11 cellular contexts compared by ENCODE assay signal in the genomic region with DNA sequence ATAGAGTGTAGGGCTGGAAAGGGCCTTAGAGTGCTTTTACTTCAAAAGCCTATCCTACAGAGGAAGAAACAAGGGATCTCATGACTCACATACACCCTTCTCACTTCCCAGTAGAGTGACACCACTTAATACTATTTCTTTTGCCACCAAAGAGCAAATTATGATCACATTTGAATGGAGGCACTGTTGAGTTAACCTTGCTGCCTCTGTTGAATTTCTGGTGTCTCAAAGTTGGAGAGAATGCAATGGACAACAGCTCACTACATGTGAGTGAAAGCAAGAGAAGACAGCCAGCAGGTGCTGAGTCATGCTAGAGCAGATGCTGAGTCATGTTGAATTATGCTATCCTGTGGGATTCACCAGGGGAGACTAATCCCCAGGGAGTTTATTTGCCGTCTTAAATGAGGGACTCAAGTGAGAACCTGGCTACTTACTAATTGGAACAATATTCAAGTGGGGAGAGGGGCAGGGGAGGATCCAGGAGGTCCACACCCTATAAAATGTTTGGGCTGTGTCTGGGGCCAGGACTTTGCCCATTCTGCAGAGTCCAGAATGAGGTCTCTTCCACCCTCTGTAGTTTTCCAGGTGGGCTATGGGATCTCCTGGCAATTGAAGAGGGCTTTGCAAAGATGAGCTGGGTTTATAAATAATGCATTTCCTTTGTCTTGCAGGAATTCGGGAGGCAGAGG. TPM values are rescaled to one million over a fixed set of nuclear protein-coding genes. Genes with fewer than 3 reads are reported as not detected.
DNase-seq lines count a peak whose midpoint lies in the region; ATAC-seq, FAIRE-seq and TF ChIP-seq lines count a peak whose summit lies in the region.
"Had no signal": no experiment of that assay in that cellular context is flagged by ENCODE, and none has a peak within 500 bp of the region (broad histone marks: within the 10 kb centered on the region; RNA-seq: fewer than 3 reads in every experiment).

No MANE protein-coding gene starts in this region.

- H3K27me3 Mint-ChIP-seq in activated T-cell treated with anti-CD3 and anti-CD28 coated beads, Interleukin-2, amount 50 U/mL, for 24 hours = peaks cover 26% of the 10 kb centered on the region

- peaks cover 0 to 43% of the 10 kb centered on the region in 2 experiments; a peak in 1 of 5 replicates for H3K27me3 ChIP-seq in HepG2 (ENCODE audit: control insufficient read depth in 1 of 2, insufficient read depth in 2 of 2, low read length in 2 of 2)
- H3K27me3 ChIP-seq in right lobe of liver = no peaks in the 10 kb centered on the region
- peaks cover 63% of the 10 kb centered on the region for H3K27me3 ChIP-seq in RWPE2 (ENCODE audit: insufficient read depth, poor library complexity, severe bottlenecking)

- CTCF ChIA-PET in HepG2 (lab: Yijun Ruan, JAX; ENCODE audit: low intra/inter-chr PET ratio, low total read pairs) (no interaction called here), HEK293T (lab: Yijun Ruan, JAX) (no interaction called here)

- no peak overlapping the region for H2AFZ ChIP-seq in HepG2 (ENCODE audit: low read length)

- ATAC-seq in HepG2 (no peak), right lobe of liver (no peak), RWPE2 (ENCODE audit: low read depth) (peak; percentile 55; the same call in 2 of the 3 replicates), GM21528 (IDR thresholded peaks at IDR 0.05; ENCODE audit: low FRiP score, unreplicated experiment) (no peak)

- FAIRE-seq in HepG2 (lab: Jason Lieb, UNC) = no peak

- intact Hi-C loops in HepG2 (cut with micrococcal nuclease; ENCODE audit: unreplicated experiment) (no loop called here), right lobe of liver (cut with DNase I) (no loop called here)

- no peaks in the 10 kb centered on the region for H3K36me3 Mint-ChIP-seq in activated T-cell treated with anti-CD3 and anti-CD28 coated beads, Interleukin-2, amount 50 U/mL, for 24 hours (ENCODE audit: low read depth)

- H3K9me3 Mint-ChIP-seq in activated T-cell treated with anti-CD3 and anti-CD28 coated beads, Interleukin-2, amount 50 U/mL, for 24 hours = no peaks in the 10 kb centered on the region

- H3K27ac ChIP-seq in HepG2 (ENCODE audit: extremely low read length, insufficient read depth, low read length) = no peak overlapping the region
- H3K27ac ChIP-seq in right lobe of liver = no peak overlapping the region
- H3K27ac ChIP-seq in RWPE2 (ENCODE audit: poor library complexity, severe bottlenecking) = no peak overlapping the region

- no peaks in the 10 kb centered on the region for H4K20me1 ChIP-seq in HepG2 (ENCODE audit: insufficient read depth, low read length)

- POLR2A ChIA-PET in HepG2 (lab: Yijun Ruan, JAX) (no interaction called here), HEK293T (lab: Yijun Ruan, JAX) (no interaction called here)

- H3K4me3 Mint-ChIP-seq in activated T-cell treated with anti-CD3 and anti-CD28 coated beads, Interleukin-2, amount 50 U/mL, for 24 hours = no peak overlapping the region

- H3K4me1 ChIP-seq in HepG2 (ENCODE audit: insufficient read depth, low read length) = no peaks in the 10 kb centered on the region
- H3K4me1 ChIP-seq in right lobe of liver = no peaks in the 10 kb centered on the region
- no peaks in the 10 kb centered on the region for H3K4me1 ChIP-seq in RWPE2 (ENCODE audit: insufficient read depth, poor library complexity, severe bottlenecking)

- TF ChIP-seq POLR2A in HepG2 (IDR thresholded peaks at IDR 0.05; ENCODE audit: insufficient read depth in 1 of 2, low read depth in 2 of 2, low read length in 2 of 2) = no peak
- no peak for TF ChIP-seq POLR2A in right lobe of liver (IDR thresholded peaks at IDR 0.05)

- DNase-seq in HepG2 (ENCODE audit: low spot score) (no peak), right lobe of liver (no peak), RWPE2 (ENCODE audit: low spot score) (no peak), fibroblast of pulmonary artery (ENCODE audit: low read depth) (peak; percentile 20), HEK293T (ENCODE audit: extremely low spot score) (no peak), NCI-H226 (no peak)
- DNase-seq in activated T-cell treated with anti-CD3 and anti-CD28 coated beads, Interleukin-2, amount 50 U/mL, for 24 hours = no peak
- DNase-seq: activated CD4-positive, alpha-beta T cell treated with anti-CD3 and anti-CD28 coated beads for 48 hours; NCI-H2081 treated with DMSO at 0.1 percent for 48 hours had no signal

- H3K27ac Mint-ChIP-seq in activated T-cell treated with anti-CD3 and anti-CD28 coated beads, Interleukin-2, amount 50 U/mL, for 24 hours = no peak overlapping the region

- no TSS peak for BruUV-seq in HepG2 (replicated peaks; lab: Mats Ljungman, UMichigan)

- TF ChIP-seq EP300 in HepG2 (IDR thresholded peaks at IDR 0.05; ENCODE audit: low read depth in 2 of 2, low read length in 2 of 2) (no peak), HepG2 (CRISPR knock-in tag; IDR thresholded peaks at IDR 0.05; ENCODE audit: borderline replicate concordance) (no peak)

- no peak overlapping the region for H3K4me2 ChIP-seq in HepG2 (ENCODE audit: low read depth, low read length)
- H3K4me2 ChIP-seq: smooth muscle cell had no signal

- H3K36me3 ChIP-seq in HepG2 (replicated peaks in 1 of 2; ENCODE audit: control insufficient read depth in 1 of 2, insufficient read depth in 2 of 2, low read length in 2 of 2) (no peaks in the 10 kb centered on the region), right lobe of liver (no peaks in the 10 kb centered on the region), RWPE2 (ENCODE audit: low read depth) (no peaks in the 10 kb centered on the region)

- H3K9me3 ChIP-seq in HepG2 (ENCODE audit: low read length) = no peaks in the 10 kb centered on the region
- H3K9me3 ChIP-seq in right lobe of liver = no peaks in the 10 kb centered on the region
- no peaks in the 10 kb centered on the region for H3K9me3 ChIP-seq in RWPE2 (ENCODE audit: severe bottlenecking)

- H3K4me3 ChIP-seq in HepG2 (replicated peaks in 1 of 3; ENCODE audit: insufficient read depth in 1 of 3, low read depth in 2 of 3, low read length in 3 of 3) (no peak overlapping the region), right lobe of liver (no peak overlapping the region), RWPE2 (ENCODE audit: severe bottlenecking) (no peak overlapping the region), fibroblast of pulmonary artery (replicated peaks; ENCODE audit: low read depth, low read length) (no peak overlapping the region)
- H3K4me3 ChIP-seq: smooth muscle cell had no signal

- no peaks in the 10 kb centered on the region for H3K79me2 ChIP-seq in HepG2 (ENCODE audit: insufficient read depth, low read length)

- 3% methylated on average over 2 of the region's 2 CpGs for WGBS in HepG2 (ENCODE audit: low lambda C conversion rate)
- 36% methylated on average over 2 of the region's 2 CpGs for WGBS in right lobe of liver (ENCODE audit: insufficient coverage, low coverage, low lambda C conversion rate, missing lambda C conversion rate)

- TF ChIP-seq CTCF in HepG2 (CRISPR knock-in tag; IDR thresholded peaks at IDR 0.05) (no peak), right lobe of liver (IDR thresholded peaks at IDR 0.05) (no peak), RWPE2 (IDR thresholded peaks at IDR 0.05; ENCODE audit: poor library complexity, severe bottlenecking) (no peak), fibroblast of pulmonary artery (IDR thresholded peaks at IDR 0.05; ENCODE audit: low read length, missing control alignments) (no peak)

- in situ Hi-C loops in HepG2 (cut with HindIII; ENCODE audit: extremely low pct_ligation_motif_present, low pct_unique_long_range_greater_than_20kb) = no loop called here

- no peaks in the 10 kb centered on the region for H3K4me1 Mint-ChIP-seq in activated T-cell treated with anti-CD3 and anti-CD28 coated beads, Interleukin-2, amount 50 U/mL, for 24 hours (ENCODE audit: low read depth)

- TF ChIP-seq RAD21 in HepG2 (CRISPR knock-in tag; IDR thresholded peaks at IDR 0.05) = no peak

- H3K9ac ChIP-seq in HepG2 (ENCODE audit: insufficient read depth, low read depth, low read length) = no peak overlapping the region

TF ChIP-seq in HepG2, 621 proteins besides CTCF, POLR2A, EP300 and RAD21 (continues in another document):
- no peak for TF ChIP-seq ZNF30 (CRISPR knock-in tag; IDR thresholded peaks at IDR 0.05)
- peak; percentile 59 to 63 for TF ChIP-seq MAFK (conservative IDR thresholded peaks at IDR 0.05 in 1 of 2, IDR thresholded peaks at IDR 0.05 in 1 of 2; ENCODE audit: low read length in 2 of 2)
- peak; percentile 28; the same call in 1 of the 2 replicates for TF ChIP-seq MAFG (CRISPR knock-in tag; IDR thresholded peaks at IDR 0.05)

TF ChIP-seq in HEK293T, 16 proteins besides CTCF, POLR2A, EP300 and RAD21 (continues in another document):
- TF ChIP-seq TARDBP (IDR thresholded peaks at IDR 0.05) = no peak
- no peak for TF ChIP-seq L3MBTL2 (conservative IDR thresholded peaks at IDR 0.05)
- TF ChIP-seq CTBP1 (IDR thresholded peaks at IDR 0.05; ENCODE audit: borderline replicate concordance) = no peak
- no peak for TF ChIP-seq SP1 (IDR thresholded peaks at IDR 0.05)
- TF ChIP-seq HDGF (IDR thresholded peaks at IDR 0.05; ENCODE audit: borderline replicate concordance) = no peak
- no peak for TF ChIP-seq ELF4 (IDR thresholded peaks at IDR 0.05)
- TF ChIP-seq LEF1 (IDR thresholded peaks at IDR 0.05; ENCODE audit: borderline replicate concordance) = no peak
- no peak for TF ChIP-seq ARNT (IDR thresholded peaks at IDR 0.05)
- TF ChIP-seq SUZ12 (IDR thresholded peaks at IDR 0.05) = no peak

RNA-seq across cellular contexts. Expression of a gene that starts 35.8 kb away (rescaled TPM):
- total RNA-seq in HepG2 (2016; rRNA removed; fragmentation: Illumina TruSeq; extraction: Trizol) = not detected in 2 replicates
- not detected in 2 replicates for total RNA-seq in HepG2 (2016; cell fraction: cytosol; rRNA removed; fragmentation: Illumina TruSeq; extraction: Trizol; ENCODE audit: low read depth)
- total RNA-seq in HepG2 (2016; cell fraction: insoluble cytoplasmic fraction; rRNA removed; fragmentation: Illumina TruSeq; extraction: Trizol) = not detected in 2 replicates
- total RNA-seq in HepG2 (2016; cell fraction: membrane; rRNA removed; fragmentation: Illumina TruSeq; extraction: Trizol) = not detected in 2 replicates
- total RNA-seq in HepG2 (2016; cell fraction: nucleus; rRNA removed; fragmentation: Illumina TruSeq; extraction: Trizol) = not detected in 2 replicates
- polyA plus RNA-seq in HepG2 (2011; rRNA removed) = not detected in 2 replicates
- not detected in 2 replicates for polyA plus RNA-seq in HepG2 (2011; cell fraction: cytosol; rRNA removed)
- not detected in 2 replicates for polyA plus RNA-seq in HepG2 (2011; cell fraction: nucleus; rRNA removed)
- polyA plus RNA-seq in HepG2 (2012) = not detected in 2 replicates
- polyA plus RNA-seq in HepG2 (2016; cell fraction: cytosol; fragmentation: Illumina TruSeq; extraction: Trizol; ENCODE audit: low read depth) = not detected in 2 replicates
- not detected in 2 replicates for polyA plus RNA-seq in HepG2 (2016; cell fraction: insoluble cytoplasmic fraction; fragmentation: Illumina TruSeq; extraction: Trizol; ENCODE audit: low read depth)
- polyA plus RNA-seq in HepG2 (2016; cell fraction: membrane; fragmentation: Illumina TruSeq; extraction: Trizol; ENCODE audit: low read depth) = not detected in 2 replicates
- not detected in 2 replicates for polyA plus RNA-seq in HepG2 (2016; cell fraction: nucleus; fragmentation: Illumina TruSeq; extraction: Trizol; ENCODE audit: insufficient read depth, low read depth)
- not detected in 2 replicates for polyA minus RNA-seq in HepG2 (2011; rRNA and poly(A)+ RNA removed; ENCODE audit: low replicate concordance)
- not detected in 2 replicates for polyA minus RNA-seq in HepG2 (2011; cell fraction: cytosol; rRNA and poly(A)+ RNA removed)
- polyA minus RNA-seq in HepG2 (2011; cell fraction: nucleus; rRNA and poly(A)+ RNA removed) = not detected in 2 replicates
- total RNA-seq in right lobe of liver = not detected
